Comparison of ENCODE assay signal across 1 cellular context in the genomic region with DNA sequence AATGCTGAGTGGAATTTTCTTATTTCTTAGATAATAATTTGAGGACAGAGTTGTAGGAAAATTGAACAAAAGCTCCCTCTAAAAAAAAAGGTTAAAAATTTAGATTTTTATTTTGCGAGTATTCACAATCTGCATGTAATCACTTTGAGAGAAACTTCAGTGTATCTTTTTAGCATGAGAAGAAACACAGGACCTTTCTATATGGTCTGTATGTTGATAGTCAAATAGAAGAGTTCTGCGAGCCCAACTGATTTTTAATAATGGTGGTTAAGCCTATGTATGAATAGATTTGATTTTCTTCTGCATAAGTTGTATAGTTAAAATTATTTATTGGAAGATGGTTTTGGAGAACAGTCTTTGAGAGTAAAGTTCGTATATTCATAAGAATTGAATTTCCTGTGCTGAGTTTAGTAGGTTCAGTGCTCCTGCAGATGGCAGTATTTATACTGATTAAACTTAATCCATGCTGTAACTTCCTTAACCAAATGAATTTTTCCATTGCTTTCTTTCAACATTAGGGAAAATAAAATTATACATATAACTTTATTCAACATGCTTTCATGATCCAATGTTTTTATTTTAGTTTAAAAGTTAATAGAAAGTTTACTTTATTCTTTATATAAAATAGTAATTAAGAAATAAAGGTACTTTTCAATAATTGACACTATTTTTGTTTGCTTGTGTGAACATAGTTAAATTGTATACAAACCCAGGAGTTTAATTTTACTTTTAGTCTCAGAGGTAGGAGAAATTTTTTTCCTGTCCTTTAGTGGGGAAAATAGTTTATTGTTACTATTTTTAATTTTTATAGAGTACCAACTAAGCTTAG.
TF ChIP-seq lines count a peak whose summit lies in the region.

No MANE protein-coding gene starts in this region.

TF ChIP-seq in HepG2, 621 proteins besides CTCF, POLR2A, EP300 and RAD21 (continued from another document):
- TF ChIP-seq ZBTB40 (IDR thresholded peaks at IDR 0.05) (no peak), ZBTB40 (CRISPR knock-in tag; IDR thresholded peaks at IDR 0.05) (no peak)
